8 cellular contexts compared by ENCODE assay signal in the genomic region with DNA sequence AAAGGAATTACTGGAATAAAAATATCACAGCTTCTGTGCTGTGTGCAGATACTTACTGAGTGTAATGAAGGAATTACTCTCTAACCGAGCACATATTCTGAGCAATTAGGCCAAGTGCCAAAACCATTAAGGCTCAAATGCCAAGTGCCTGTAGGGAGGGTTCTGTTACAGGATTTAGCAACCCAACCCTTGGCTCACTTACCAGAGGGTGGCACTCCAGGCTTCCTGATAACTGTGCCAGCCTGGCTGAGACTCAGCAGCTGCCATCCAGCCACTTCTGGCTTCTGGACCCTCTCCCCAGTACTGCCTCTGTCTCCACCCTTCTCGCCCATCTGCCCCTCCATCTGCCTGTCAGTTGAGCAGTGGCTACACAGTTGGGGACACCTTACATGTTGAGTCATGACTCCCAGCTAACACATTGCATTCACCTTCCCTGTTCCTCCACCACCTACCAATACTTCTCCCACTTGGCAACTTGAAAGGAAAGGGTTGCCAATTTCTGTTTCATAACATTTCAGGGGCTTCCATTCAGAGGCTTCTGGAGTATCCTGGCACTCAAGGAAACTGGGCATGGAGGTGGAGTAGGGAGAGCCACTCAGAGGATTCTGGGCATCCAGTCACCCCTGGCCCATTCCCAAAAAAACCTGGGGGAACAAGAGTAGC.
DNase-seq lines count a peak whose midpoint lies in the region; TF ChIP-seq lines count a peak whose summit lies in the region.

No MANE protein-coding gene starts in this region.

- H3K27me3 Mint-ChIP-seq in MCF 10A (ENCODE audit: insufficient read depth, unreplicated experiment) (no peaks in the 10 kb centered on the region), type B pancreatic cell (no peaks in the 10 kb centered on the region)

- H3K36me3 ChIP-seq in liver (ENCODE audit: control insufficient read depth in 4 of 4, insufficient read depth in 3 of 4, low read depth in 1 of 4, low read length in 3 of 4), result no peaks in the 10 kb centered on the region

- no peaks in the 10 kb centered on the region for H3K9me3 ChIP-seq in liver (ENCODE audit: control insufficient read depth in 4 of 4, low read length in 3 of 4)

- H3K4me1 Mint-ChIP-seq in MCF 10A (ENCODE audit: insufficient read depth, unreplicated experiment) (peaks cover 32% of the 10 kb centered on the region), type B pancreatic cell (ENCODE audit: unreplicated experiment) (no peaks in the 10 kb centered on the region)

- H3K4me1 ChIP-seq in liver (ENCODE audit: control insufficient read depth in 4 of 4, insufficient read depth in 4 of 4, low read length in 3 of 4), result peaks cover 5 to 17% (median 10%) of the 10 kb centered on the region in 4 donors

- no peak overlapping the region for H3K4me3 Mint-ChIP-seq in MCF 10A (ENCODE audit: unreplicated experiment)
- no peak overlapping the region for H3K4me3 Mint-ChIP-seq in type B pancreatic cell

- CTCF ChIA-PET in MCF 10A (lab: Yijun Ruan, JAX), result interaction anchor here (0.6 to 5.1 kb wide), 22 partner anchors 10 to 1011 kb away, joined by 3 to 42 read pairs (median 4); no protein-coding TSS in a partner anchor

- H3K27ac Mint-ChIP-seq in MCF 10A (ENCODE audit: low read depth, unreplicated experiment), result no peak overlapping the region
- H3K27ac Mint-ChIP-seq in type B pancreatic cell, result no peak overlapping the region

- H3K36me3 Mint-ChIP-seq in MCF 10A (ENCODE audit: insufficient read depth, unreplicated experiment), result no peaks in the 10 kb centered on the region
- H3K36me3 Mint-ChIP-seq in type B pancreatic cell, result no peaks in the 10 kb centered on the region

- TF ChIP-seq RAD21 in liver (IDR thresholded peaks at IDR 0.05), result peak; percentile 60 to 75

- 41% methylated on average over 2 of the region's 2 CpGs for WGBS in liver

- H3K9me3 Mint-ChIP-seq in MCF 10A (ENCODE audit: unreplicated experiment) (no peaks in the 10 kb centered on the region), type B pancreatic cell (peaks cover 5% of the 10 kb centered on the region)

- in situ Hi-C loops in ACHN (cut with HindIII; ENCODE audit: low pct_ligation_motif_present, low pct_unique_long_range_greater_than_20kb, low sequenced_read_pairs), result no loop called here

- TF ChIP-seq CTCF in MCF 10A (IDR thresholded peaks at IDR 0.05; ENCODE audit: unreplicated experiment) (peak; percentile 48), liver (IDR thresholded peaks at IDR 0.05; ENCODE audit: low read depth, low read length, missing input control) (peak; percentile 26), type B pancreatic cell (conservative IDR thresholded peaks at IDR 0.05) (peak; percentile 40)

- no TSS peak for BruUV-seq in MCF 10A (replicated peaks; lab: Mats Ljungman, UMichigan)

- intact Hi-C loops in MCF 10A (cut with micrococcal nuclease), result loop anchor here (5.0 kb wide), 3 partner anchors 176 to 1011 kb away; no protein-coding TSS in a partner anchor

- H3K4me3 ChIP-seq in liver (ENCODE audit: low read depth in 1 of 3, low read length in 3 of 3), result no peak overlapping the region

- no peak overlapping the region for H3K9ac ChIP-seq in liver (ENCODE audit: low read depth in 1 of 2, low read length in 2 of 2)

- H3K27ac ChIP-seq in liver (ENCODE audit: low read depth in 1 of 2, low read length in 2 of 2), result no peak overlapping the region

- H3K27me3 ChIP-seq in liver (ENCODE audit: control insufficient read depth in 4 of 4, insufficient read depth in 4 of 4, low read length in 3 of 4), result no peaks in the 10 kb centered on the region

- DNase-seq in SHP77 (lab: John Stamatoyannopoulos, UW), result peak; percentile 28 to 54
- no peak for DNase-seq in SHP77 treated with DMSO at 0.1 percent for 48 hours (lab: John Stamatoyannopoulos, UW)
- DNase-seq in NCI-H69 (lab: John Stamatoyannopoulos, UW), result peak; percentile 95
- peak; percentile 91 for DNase-seq in MCF 10A (ENCODE audit: unreplicated experiment)
- no peak for DNase-seq in type B pancreatic cell (ENCODE audit: extremely low spot score, unreplicated experiment)
- no peak for DNase-seq in ACHN
- no peak for DNase-seq in Kasumi-1 (lab: John Stamatoyannopoulos, UW)

- POLR2A ChIA-PET in MCF 10A (lab: Yijun Ruan, JAX), result interaction anchor here (0.6 to 1.3 kb wide), 8 partner anchors 16 to 910 kb away, joined by 3 to 5 read pairs (median 3); no protein-coding TSS in a partner anchor

TF ChIP-seq in liver, 16 proteins besides CTCF, POLR2A, EP300 and RAD21:
- no peak for TF ChIP-seq GABPA (IDR thresholded peaks at IDR 0.05 in 1 of 2, conservative IDR thresholded peaks at IDR 0.05 in 1 of 2)
- no peak for TF ChIP-seq NR2F2 (IDR thresholded peaks at IDR 0.05)

Comparison
In these comparisons a context has a peak if more than half of its experiments do, and no peak if none do; other contexts are left out.
1. DNase-seq: peak in SHP77 (2 of 2), NCI-H69 (single experiment) and MCF 10A (single experiment); none in SHP77 treated with DMSO at 0.1 percent for 48 hours (single experiment), type B pancreatic cell (single experiment), ACHN (single experiment) and Kasumi-1 (0 of 2).
2. Peak in every context shown above with its lines, with median percentiles within 50 percentile points of each other: CTCF ChIP-seq.